ENCODE assay signal across 8 cellular contexts in genomic region chr17:38558751-38559024, GRCh38. TPM values are rescaled to one million over a fixed set of nuclear protein-coding genes. Genes with fewer than 3 reads are reported as not detected.
A peak's percentile ranks its signal among the peaks of the same experiment; 100 is the strongest.
DNase-seq lines count a peak whose midpoint lies in the region; ATAC-seq and TF ChIP-seq lines count a peak whose summit lies in the region.

No MANE protein-coding gene starts in this region.

- peaks cover 4% of the 10 kb centered on the region for H3K36me3 Mint-ChIP-seq in CD8-positive, alpha-beta T cell
- no peaks in the 10 kb centered on the region for H3K36me3 Mint-ChIP-seq in naive thymus-derived CD4-positive, alpha-beta T cell

- H3K4me1 ChIP-seq in CD8-positive, alpha-beta T cell (ENCODE audit: insufficient read depth, low read length), result peaks cover 34% of the 10 kb centered on the region
- peaks cover 0 to 29% of the 10 kb centered on the region in 2 donors for H3K4me1 ChIP-seq in naive thymus-derived CD4-positive, alpha-beta T cell (ENCODE audit: control insufficient read depth in 2 of 2, insufficient read depth in 2 of 2, low read length in 2 of 2)

- H3K27ac ChIP-seq in CD8-positive, alpha-beta T cell (ENCODE audit: low read depth, low read length), result no peak overlapping the region
- H3K27ac ChIP-seq in cingulate gyrus (ENCODE audit: low read depth, low read length), result peak overlapping the region; percentile 85
- no peak overlapping the region for H3K27ac ChIP-seq in naive thymus-derived CD4-positive, alpha-beta T cell (ENCODE audit: low read depth, low read length)

- H3K9me3 Mint-ChIP-seq in CD8-positive, alpha-beta T cell, result no peaks in the 10 kb centered on the region
- no peaks in the 10 kb centered on the region for H3K9me3 Mint-ChIP-seq in naive thymus-derived CD4-positive, alpha-beta T cell

- POLR2A ChIA-PET in CD8-positive, alpha-beta T cell (lab: Charles Lee), result interaction anchor here (0.9 to 2.3 kb wide), 5 partner anchors 23 to 177 kb away, joined by 3 to 8 read pairs (median 3); no protein-coding TSS in a partner anchor
- POLR2A ChIA-PET in naive thymus-derived CD4-positive, alpha-beta T cell (lab: Charles Lee), result interaction anchor here (1.0 to 2.0 kb wide), 4 partner anchors 26 to 193 kb away, joined by 3 to 7 read pairs (median 4); partner anchors contain the start of gene PSMB3

- H3K27ac Mint-ChIP-seq in CD8-positive, alpha-beta T cell, result peak overlapping the region; percentile 62
- H3K27ac Mint-ChIP-seq in naive thymus-derived CD4-positive, alpha-beta T cell, result peak overlapping the region in 6 of 9 donors; percentile 34 to 86 (median 78)

- peaks cover 29% of the 10 kb centered on the region for H3K27me3 Mint-ChIP-seq in CD8-positive, alpha-beta T cell (ENCODE audit: low read depth)
- H3K27me3 Mint-ChIP-seq in naive thymus-derived CD4-positive, alpha-beta T cell, result peaks cover 12 to 72% (median 24%) of the 10 kb centered on the region in 5 donors

- peak overlapping the region; percentile 92 for H3K4me3 Mint-ChIP-seq in CD8-positive, alpha-beta T cell
- peak overlapping the region; percentile 87 to 100 (median 96) for H3K4me3 Mint-ChIP-seq in naive thymus-derived CD4-positive, alpha-beta T cell

- H3K27me3 ChIP-seq in CD8-positive, alpha-beta T cell (ENCODE audit: insufficient read depth, low read length), result peaks cover 23% of the 10 kb centered on the region
- H3K27me3 ChIP-seq in naive thymus-derived CD4-positive, alpha-beta T cell (ENCODE audit: control insufficient read depth in 2 of 2, insufficient read depth in 2 of 2, low read length in 2 of 2), result peaks cover 10 to 26% of the 10 kb centered on the region in 2 donors

- H3K9me3 ChIP-seq in CD8-positive, alpha-beta T cell (ENCODE audit: low read length), result no peaks in the 10 kb centered on the region
- no peaks in the 10 kb centered on the region for H3K9me3 ChIP-seq in naive thymus-derived CD4-positive, alpha-beta T cell (ENCODE audit: control insufficient read depth in 2 of 3, low read length in 3 of 3)

- ATAC-seq in CD8-positive, alpha-beta T cell, result peak; percentile 27
- peak; percentile 33 for ATAC-seq in naive thymus-derived CD4-positive, alpha-beta T cell
- ATAC-seq in GM19023 (IDR thresholded peaks at IDR 0.05; ENCODE audit: unreplicated experiment), result no peak

- no peaks in the 10 kb centered on the region for H3K36me3 ChIP-seq in CD8-positive, alpha-beta T cell (ENCODE audit: insufficient read depth, low read length)
- H3K36me3 ChIP-seq in naive thymus-derived CD4-positive, alpha-beta T cell (ENCODE audit: control insufficient read depth in 2 of 3, insufficient read depth in 3 of 3, low read length in 3 of 3), result no peaks in the 10 kb centered on the region

- DNase-seq in CD8-positive, alpha-beta T cell, result no peak
- DNase-seq in HuH-7 (ENCODE audit: low spot score) (peak; percentile 47), H4 (ENCODE audit: low spot score) (no peak), OCI-M1 (lab: John Stamatoyannopoulos, UW) (no peak), 8988T (no peak)
- no peak for DNase-seq in naive thymus-derived CD4-positive, alpha-beta T cell

- H3K4me1 Mint-ChIP-seq in CD8-positive, alpha-beta T cell (ENCODE audit: low read depth), result peaks cover 32% of the 10 kb centered on the region
- peaks cover 16 to 36% (median 30%) of the 10 kb centered on the region in 7 donors for H3K4me1 Mint-ChIP-seq in naive thymus-derived CD4-positive, alpha-beta T cell

- intact Hi-C loops in CD8-positive, alpha-beta T cell (cut with DNase I, micrococcal nuclease), result loop anchor here (1.0 to 5.0 kb wide), 11 partner anchors 14 to 904 kb away; partner anchors contain the start of genes CDK12 (in 1 of the 2), EPOP (in 1 of the 2), PSMB3 (in 1 of the 2) and SOCS7 (in 1 of the 2)
- intact Hi-C loops in naive thymus-derived CD4-positive, alpha-beta T cell (cut with micrococcal nuclease), result loop anchor here (1.0 to 5.0 kb wide), 12 partner anchors 14 to 240 kb away; partner anchors contain the start of genes PSMB3 (in 2 of the 2), EPOP (in 1 of the 2), PIP4K2B (in 1 of the 2) and SRCIN1 (in 1 of the 2)

- CTCF ChIA-PET in CD8-positive, alpha-beta T cell (lab: Charles Lee), result interaction anchor here (0.7 to 14.0 kb wide), 25 partner anchors 10 to 239 kb away, joined by 3 to 262 read pairs (median 4); partner anchors contain the start of genes PSMB3 and SRCIN1
- CTCF ChIA-PET in naive thymus-derived CD4-positive, alpha-beta T cell (lab: Charles Lee), result interaction anchor here (0.6 to 4.3 kb wide), 16 partner anchors 11 to 210 kb away, joined by 3 to 62 read pairs (median 4); partner anchors contain the start of genes EPOP and SOCS7

- no peak for TF ChIP-seq CTCF in CD8-positive, alpha-beta T cell (IDR thresholded peaks at IDR 0.05)

- peak overlapping the region; percentile 60 for H3K4me3 ChIP-seq in CD8-positive, alpha-beta T cell (ENCODE audit: low read depth, low read length)
- peak overlapping the region; percentile 81 for H3K4me3 ChIP-seq in naive thymus-derived CD4-positive, alpha-beta T cell (ENCODE audit: low read length)

RNA-seq across cellular contexts. Expression of gene SRCIN1, which starts 47.1 kb away (rescaled TPM):
- total RNA-seq in CD8-positive, alpha-beta T cell, result under 1 TPM; 0.47 to 0.52 TPM
- under 1 TPM in 4 of 5 experiments, not detected in 1; 0.15 to 0.40 (median 0.23) TPM for total RNA-seq in naive thymus-derived CD4-positive, alpha-beta T cell
- polyA plus RNA-seq in naive thymus-derived CD4-positive, alpha-beta T cell, result not detected
- total RNA-seq in H4 (2014; rRNA removed; shearing (Covaris generic)), result 0.12 TPM in 1 of 2 replicates, not detected in the other
